In the genomic region with DNA sequence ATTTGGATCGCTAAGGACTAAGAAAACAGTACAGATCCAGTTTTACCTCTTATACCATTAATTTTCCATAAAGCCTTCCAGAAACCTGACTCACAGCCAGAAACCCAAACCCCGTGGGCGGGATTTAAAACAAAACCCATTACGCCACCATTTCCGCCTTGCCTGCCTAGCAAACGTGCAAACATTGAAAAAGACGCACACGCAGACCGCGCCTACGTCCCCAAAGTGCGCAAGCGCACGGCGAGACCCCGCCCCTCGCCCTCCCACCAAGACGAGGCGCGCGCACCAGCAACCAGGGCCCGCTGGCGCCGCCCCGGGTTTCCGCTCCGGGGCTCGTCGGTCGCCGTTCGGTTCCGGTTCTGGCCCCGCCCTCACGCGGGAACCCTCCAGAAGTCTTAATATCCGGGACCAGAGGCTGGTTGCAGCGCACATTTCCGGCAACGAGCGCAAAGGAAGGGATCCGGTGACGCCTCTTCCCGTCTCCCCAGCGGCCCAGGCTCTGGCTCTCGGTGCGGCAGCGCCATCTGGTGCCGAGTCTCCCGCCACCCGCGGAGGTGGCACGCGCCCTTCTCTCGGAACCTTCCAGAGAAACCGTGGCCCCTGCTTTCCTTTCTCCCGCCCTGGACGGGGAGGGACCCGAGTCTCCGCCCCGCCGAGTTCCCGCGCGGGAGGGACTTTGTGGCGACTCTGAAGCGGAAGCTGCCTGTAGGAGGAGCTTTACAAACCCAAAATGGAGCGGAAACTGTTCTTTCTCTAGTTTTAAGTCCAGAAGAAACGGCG, we compare ENCODE assay signal across 1 cellular context.
TF ChIP-seq lines count a peak whose summit lies in the region.

No MANE protein-coding gene starts in this region.

TF ChIP-seq in GM12878, 131 proteins besides CTCF, POLR2A, EP300 and RAD21 (continued from another document):
- TF ChIP-seq, protein P1, sequence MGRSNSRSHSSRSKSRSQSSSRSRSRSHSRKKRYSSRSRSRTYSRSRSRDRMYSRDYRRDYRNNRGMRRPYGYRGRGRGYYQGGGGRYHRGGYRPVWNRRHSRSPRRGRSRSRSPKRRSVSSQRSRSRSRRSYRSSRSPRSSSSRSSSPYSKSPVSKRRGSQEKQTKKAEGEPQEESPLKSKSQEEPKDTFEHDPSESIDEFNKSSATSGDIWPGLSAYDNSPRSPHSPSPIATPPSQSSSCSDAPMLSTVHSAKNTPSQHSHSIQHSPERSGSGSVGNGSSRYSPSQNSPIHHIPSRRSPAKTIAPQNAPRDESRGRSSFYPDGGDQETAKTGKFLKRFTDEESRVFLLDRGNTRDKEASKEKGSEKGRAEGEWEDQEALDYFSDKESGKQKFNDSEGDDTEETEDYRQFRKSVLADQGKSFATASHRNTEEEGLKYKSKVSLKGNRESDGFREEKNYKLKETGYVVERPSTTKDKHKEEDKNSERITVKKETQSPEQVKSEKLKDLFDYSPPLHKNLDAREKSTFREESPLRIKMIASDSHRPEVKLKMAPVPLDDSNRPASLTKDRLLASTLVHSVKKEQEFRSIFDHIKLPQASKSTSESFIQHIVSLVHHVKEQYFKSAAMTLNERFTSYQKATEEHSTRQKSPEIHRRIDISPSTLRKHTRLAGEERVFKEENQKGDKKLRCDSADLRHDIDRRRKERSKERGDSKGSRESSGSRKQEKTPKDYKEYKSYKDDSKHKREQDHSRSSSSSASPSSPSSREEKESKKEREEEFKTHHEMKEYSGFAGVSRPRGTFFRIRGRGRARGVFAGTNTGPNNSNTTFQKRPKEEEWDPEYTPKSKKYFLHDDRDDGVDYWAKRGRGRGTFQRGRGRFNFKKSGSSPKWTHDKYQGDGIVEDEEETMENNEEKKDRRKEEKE (IDR thresholded peaks at IDR 0.05), result no peak
- TF ChIP-seq, protein P2, sequence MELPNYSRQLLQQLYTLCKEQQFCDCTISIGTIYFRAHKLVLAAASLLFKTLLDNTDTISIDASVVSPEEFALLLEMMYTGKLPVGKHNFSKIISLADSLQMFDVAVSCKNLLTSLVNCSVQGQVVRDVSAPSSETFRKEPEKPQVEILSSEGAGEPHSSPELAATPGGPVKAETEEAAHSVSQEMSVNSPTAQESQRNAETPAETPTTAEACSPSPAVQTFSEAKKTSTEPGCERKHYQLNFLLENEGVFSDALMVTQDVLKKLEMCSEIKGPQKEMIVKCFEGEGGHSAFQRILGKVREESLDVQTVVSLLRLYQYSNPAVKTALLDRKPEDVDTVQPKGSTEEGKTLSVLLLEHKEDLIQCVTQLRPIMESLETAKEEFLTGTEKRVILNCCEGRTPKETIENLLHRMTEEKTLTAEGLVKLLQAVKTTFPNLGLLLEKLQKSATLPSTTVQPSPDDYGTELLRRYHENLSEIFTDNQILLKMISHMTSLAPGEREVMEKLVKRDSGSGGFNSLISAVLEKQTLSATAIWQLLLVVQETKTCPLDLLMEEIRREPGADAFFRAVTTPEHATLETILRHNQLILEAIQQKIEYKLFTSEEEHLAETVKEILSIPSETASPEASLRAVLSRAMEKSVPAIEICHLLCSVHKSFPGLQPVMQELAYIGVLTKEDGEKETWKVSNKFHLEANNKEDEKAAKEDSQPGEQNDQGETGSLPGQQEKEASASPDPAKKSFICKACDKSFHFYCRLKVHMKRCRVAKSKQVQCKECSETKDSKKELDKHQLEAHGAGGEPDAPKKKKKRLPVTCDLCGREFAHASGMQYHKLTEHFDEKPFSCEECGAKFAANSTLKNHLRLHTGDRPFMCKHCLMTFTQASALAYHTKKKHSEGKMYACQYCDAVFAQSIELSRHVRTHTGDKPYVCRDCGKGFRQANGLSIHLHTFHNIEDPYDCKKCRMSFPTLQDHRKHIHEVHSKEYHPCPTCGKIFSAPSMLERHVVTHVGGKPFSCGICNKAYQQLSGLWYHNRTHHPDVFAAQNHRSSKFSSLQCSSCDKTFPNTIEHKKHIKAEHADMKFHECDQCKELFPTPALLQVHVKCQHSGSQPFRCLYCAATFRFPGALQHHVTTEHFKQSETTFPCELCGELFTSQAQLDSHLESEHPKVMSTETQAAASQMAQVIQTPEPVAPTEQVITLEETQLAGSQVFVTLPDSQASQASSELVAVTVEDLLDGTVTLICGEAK (IDR thresholded peaks at IDR 0.05; ENCODE audit: borderline replicate concordance), result peak; percentile 90
- TF ChIP-seq SUZ12 (IDR thresholded peaks at IDR 0.05; ENCODE audit: unreplicated experiment) (no peak), ZNF207 (IDR thresholded peaks at IDR 0.05; ENCODE audit: borderline replicate concordance) (0 out of 2 replicates have a peak, but pooled peaks have one; percentile 66), TCF12 (IDR thresholded peaks at IDR 0.05; ENCODE audit: low read depth, low read length) (peak; percentile 57; the same call in 1 of the 2 replicates), ZSCAN29 (IDR thresholded peaks at IDR 0.05) (no peak), IKZF1 (conservative IDR thresholded peaks at IDR 0.05) (peak; percentile 96), NR2C1 (IDR thresholded peaks at IDR 0.05) (0 out of 2 replicates have a peak, but pooled peaks have one; percentile 6), NR2F1 (conservative IDR thresholded peaks at IDR 0.05) (peak; percentile 53; the same call in 1 of the 2 replicates)
- TF ChIP-seq, protein P3, sequence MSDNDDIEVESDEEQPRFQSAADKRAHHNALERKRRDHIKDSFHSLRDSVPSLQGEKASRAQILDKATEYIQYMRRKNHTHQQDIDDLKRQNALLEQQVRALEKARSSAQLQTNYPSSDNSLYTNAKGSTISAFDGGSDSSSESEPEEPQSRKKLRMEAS (IDR thresholded peaks at IDR 0.05; ENCODE audit: low read depth, low read length), result peak; percentile 87
- TF ChIP-seq, protein P4, sequence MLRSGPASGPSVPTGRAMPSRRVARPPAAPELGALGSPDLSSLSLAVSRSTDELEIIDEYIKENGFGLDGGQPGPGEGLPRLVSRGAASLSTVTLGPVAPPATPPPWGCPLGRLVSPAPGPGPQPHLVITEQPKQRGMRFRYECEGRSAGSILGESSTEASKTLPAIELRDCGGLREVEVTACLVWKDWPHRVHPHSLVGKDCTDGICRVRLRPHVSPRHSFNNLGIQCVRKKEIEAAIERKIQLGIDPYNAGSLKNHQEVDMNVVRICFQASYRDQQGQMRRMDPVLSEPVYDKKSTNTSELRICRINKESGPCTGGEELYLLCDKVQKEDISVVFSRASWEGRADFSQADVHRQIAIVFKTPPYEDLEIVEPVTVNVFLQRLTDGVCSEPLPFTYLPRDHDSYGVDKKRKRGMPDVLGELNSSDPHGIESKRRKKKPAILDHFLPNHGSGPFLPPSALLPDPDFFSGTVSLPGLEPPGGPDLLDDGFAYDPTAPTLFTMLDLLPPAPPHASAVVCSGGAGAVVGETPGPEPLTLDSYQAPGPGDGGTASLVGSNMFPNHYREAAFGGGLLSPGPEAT (IDR thresholded peaks at IDR 0.05; ENCODE audit: low read depth), result peak; percentile 59; the same call in 1 of the 2 replicates
